Comparison of ENCODE assay signal across 11 cellular contexts in the genomic region with DNA sequence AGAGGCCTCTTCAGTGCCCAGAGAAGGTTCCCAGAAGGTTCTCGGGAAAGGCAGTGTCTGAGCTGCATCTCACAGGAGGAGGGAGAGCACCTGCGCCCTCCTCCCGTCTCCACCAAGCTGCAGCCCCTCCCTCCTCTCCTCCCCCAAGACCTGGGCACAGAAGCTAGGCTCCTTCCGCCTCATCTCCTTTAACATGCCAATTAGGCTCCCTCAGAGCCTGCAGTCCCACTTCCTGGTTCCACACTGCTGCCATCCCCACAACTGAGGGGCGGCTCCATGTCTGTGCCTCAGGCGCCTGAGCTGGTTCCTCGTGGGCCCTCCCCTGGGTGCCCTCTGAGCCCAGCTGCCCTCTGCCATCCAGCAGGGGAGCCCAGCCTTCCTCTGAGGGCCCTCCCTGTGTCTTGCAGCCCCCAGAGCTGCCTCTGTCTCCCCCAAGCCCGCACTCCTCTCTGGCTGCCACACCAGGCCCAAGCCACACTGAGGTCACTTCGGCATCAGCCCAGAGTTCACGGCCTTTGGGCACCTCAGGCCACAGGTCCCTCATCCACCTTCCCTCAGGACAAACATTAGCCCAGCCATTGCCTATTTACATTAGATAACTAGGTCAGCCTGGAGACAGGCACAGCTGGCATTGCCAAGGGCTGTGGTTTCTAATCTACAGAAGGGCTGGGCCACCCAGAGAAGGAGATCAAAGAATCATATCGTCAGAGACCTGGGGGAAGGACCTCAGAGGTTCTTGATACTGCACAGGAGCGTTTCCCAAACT. TPM values are rescaled to one million over a fixed set of nuclear protein-coding genes. Genes with fewer than 3 reads are reported as not detected.
DNase-seq lines count a peak whose midpoint lies in the region; ATAC-seq and TF ChIP-seq lines count a peak whose summit lies in the region.
"Had no signal": no experiment of that assay in that cellular context is flagged by ENCODE, and none has a peak within 500 bp of the region (broad histone marks: within the 10 kb centered on the region; RNA-seq: fewer than 3 reads in every experiment).

No MANE protein-coding gene starts in this region.

- H4K91ac ChIP-seq in mesenchymal stem cell (ENCODE audit: low read length) = peak overlapping the region; percentile 67

- peak overlapping the region; percentile 38 to 80 for H3K4ac ChIP-seq in mesenchymal stem cell (ENCODE audit: low read depth in 1 of 2, low read length in 2 of 2)

- no peak overlapping the region for H3K27ac Mint-ChIP-seq in stimulated activated naive B cell treated with anti-CD40 and anti-IgM and Interleukin-4, amounts not matched to agents 10 μg/mL and 1 μg/mL and 100 μg/mL, for 72 hours
- H3K27ac Mint-ChIP-seq: activated naive CD4-positive, alpha-beta T cell treated with anti-CD3 and anti-CD28 coated beads, Interleukin-2, amount 50 U/mL, for 24 hours had no signal

- no peaks in the 10 kb centered on the region for H3K9me3 Mint-ChIP-seq in stimulated activated naive B cell treated with anti-CD40 and anti-IgM and Interleukin-4, amounts not matched to agents 10 μg/mL and 1 μg/mL and 100 μg/mL, for 72 hours
- H3K9me3 Mint-ChIP-seq: activated naive CD4-positive, alpha-beta T cell treated with anti-CD3 and anti-CD28 coated beads, Interleukin-2, amount 50 U/mL, for 24 hours had no signal

- H3K4me3 Mint-ChIP-seq in stimulated activated naive B cell treated with anti-CD40 and anti-IgM and Interleukin-4, amounts not matched to agents 10 μg/mL and 1 μg/mL and 100 μg/mL, for 72 hours = no peak overlapping the region
- H3K4me3 Mint-ChIP-seq: activated naive CD4-positive, alpha-beta T cell treated with anti-CD3 and anti-CD28 coated beads, Interleukin-2, amount 50 U/mL, for 24 hours had no signal

- peak overlapping the region; percentile 56 for H3K9ac ChIP-seq in mesenchymal stem cell (ENCODE audit: low read length)

- H2BK12ac ChIP-seq in mesenchymal stem cell (ENCODE audit: low read length in 2 of 2) = peak overlapping the region; percentile 6 to 26

- peaks cover 20 to 50% (median 41%) of the 10 kb centered on the region in 9 donors for H3K4me1 ChIP-seq in heart right ventricle
- H3K4me1 ChIP-seq in mesenchymal stem cell (ENCODE audit: control insufficient read depth, insufficient read depth, low read depth, low read length) = peaks cover 31% of the 10 kb centered on the region

- peak overlapping the region; percentile 19 for H4K8ac ChIP-seq in mesenchymal stem cell (ENCODE audit: low read length)

- H3K4me1 Mint-ChIP-seq in stimulated activated naive B cell treated with anti-CD40 and anti-IgM and Interleukin-4, amounts not matched to agents 10 μg/mL and 1 μg/mL and 100 μg/mL, for 72 hours = no peaks in the 10 kb centered on the region
- H3K4me1 Mint-ChIP-seq: activated naive CD4-positive, alpha-beta T cell treated with anti-CD3 and anti-CD28 coated beads, Interleukin-2, amount 50 U/mL, for 24 hours had no signal

- H3K23ac ChIP-seq in mesenchymal stem cell (ENCODE audit: low read length in 2 of 2) = no peak overlapping the region

- intact Hi-C loops in heart right ventricle (cut with DNase I) (no loop called here), left ventricle myocardium superior (cut with micrococcal nuclease) (no loop called here)

- H3K36me3 ChIP-seq in heart right ventricle (no peaks in the 10 kb centered on the region), mesenchymal stem cell (ENCODE audit: control insufficient read depth in 1 of 2, insufficient read depth in 2 of 2, low read depth in 1 of 2, low read length in 2 of 2) (no peaks in the 10 kb centered on the region), brain microvascular endothelial cell (replicated peaks) (no peaks in the 10 kb centered on the region)

- TF ChIP-seq CTCF in heart right ventricle (IDR thresholded peaks at IDR 0.05) (no peak), brain microvascular endothelial cell (IDR thresholded peaks at IDR 0.05; ENCODE audit: low read depth, low read length, missing control alignments) (no peak)

- H3K14ac ChIP-seq in mesenchymal stem cell (ENCODE audit: low read length in 2 of 2) = peak overlapping the region in 1 of 2 experiments; percentile 97

- H2BK120ac ChIP-seq in mesenchymal stem cell (ENCODE audit: low read depth, low read length) = no peak overlapping the region

- peaks cover 0 to 12% of the 10 kb centered on the region in 2 donors for H3K27me3 Mint-ChIP-seq in stimulated activated naive B cell treated with anti-CD40 and anti-IgM and Interleukin-4, amounts not matched to agents 10 μg/mL and 1 μg/mL and 100 μg/mL, for 72 hours
- H3K27me3 Mint-ChIP-seq: activated naive CD4-positive, alpha-beta T cell treated with anti-CD3 and anti-CD28 coated beads, Interleukin-2, amount 50 U/mL, for 24 hours had no signal

- H2AFZ ChIP-seq in mesenchymal stem cell (ENCODE audit: low read depth, low read length) = no peak overlapping the region

- H3K27me3 ChIP-seq in heart right ventricle (no peaks in the 10 kb centered on the region), mesenchymal stem cell (ENCODE audit: control insufficient read depth in 1 of 2, insufficient read depth in 1 of 2, low read length in 2 of 2) (no peaks in the 10 kb centered on the region), brain microvascular endothelial cell (replicated peaks) (no peaks in the 10 kb centered on the region)

- 85 to 88% methylated on average over 12 of the region's 12 CpGs for WGBS in heart right ventricle, 2 donors
- WGBS in mesenchymal stem cell = 88% methylated on average over 12 of the region's 12 CpGs

- peak overlapping the region; percentile 49 to 61 for H3K18ac ChIP-seq in mesenchymal stem cell (ENCODE audit: low read depth in 1 of 2, low read length in 2 of 2)

- no peak overlapping the region for H3K4me2 ChIP-seq in mesenchymal stem cell (ENCODE audit: low read length, poor library complexity, severe bottlenecking)

- ATAC-seq in heart right ventricle (no peak), left ventricle myocardium superior (no peak)
- no peak for ATAC-seq in stimulated activated naive B cell treated with anti-CD40 and anti-IgM and Interleukin-4, amounts not matched to agents 10 μg/mL and 1 μg/mL and 100 μg/mL, for 72 hours (replicated peaks)

- no peaks in the 10 kb centered on the region for H3K36me3 Mint-ChIP-seq in stimulated activated naive B cell treated with anti-CD40 and anti-IgM and Interleukin-4, amounts not matched to agents 10 μg/mL and 1 μg/mL and 100 μg/mL, for 72 hours
- H3K36me3 Mint-ChIP-seq: activated naive CD4-positive, alpha-beta T cell treated with anti-CD3 and anti-CD28 coated beads, Interleukin-2, amount 50 U/mL, for 24 hours had no signal

- H3K79me1 ChIP-seq in mesenchymal stem cell (replicated peaks; ENCODE audit: low read length, poor library complexity, severe bottlenecking) = no peaks in the 10 kb centered on the region

- H2BK5ac ChIP-seq in mesenchymal stem cell (ENCODE audit: low read depth, low read length, poor library complexity, severe bottlenecking) = no peak overlapping the region

- H3K9me3 ChIP-seq in heart right ventricle (peaks cover 0 to 4% (median 0%) of the 10 kb centered on the region in 11 donors), mesenchymal stem cell (ENCODE audit: control insufficient read depth, low read length) (peaks cover 3% of the 10 kb centered on the region)

- no peak overlapping the region for H2AK5ac ChIP-seq in mesenchymal stem cell (ENCODE audit: low read length, severe bottlenecking)

- H2BK15ac ChIP-seq in mesenchymal stem cell (ENCODE audit: low read depth, poor library complexity, severe bottlenecking) = no peak overlapping the region

- no peak overlapping the region for H3K4me3 ChIP-seq in heart right ventricle
- H3K4me3 ChIP-seq in mesenchymal stem cell (ENCODE audit: insufficient read depth in 1 of 2, low read depth in 1 of 2, low read length in 2 of 2) = no peak overlapping the region
- no peak overlapping the region for H3K4me3 ChIP-seq in brain microvascular endothelial cell (ENCODE audit: low read depth, low read length)

- in situ Hi-C loops in brain microvascular endothelial cell (cut with HindIII; ENCODE audit: low pct_ligation_motif_present, low sequenced_read_pairs) = no loop called here

- H3K27ac ChIP-seq in heart right ventricle = peak overlapping the region in 9 of 10 donors; percentile 38 to 85 (median 80)
- no peak overlapping the region for H3K27ac ChIP-seq in mesenchymal stem cell (ENCODE audit: low read length, poor library complexity, severe bottlenecking)
- no peak overlapping the region for H3K27ac ChIP-seq in brain microvascular endothelial cell

- no peak for DNase-seq in heart right ventricle
- DNase-seq in left ventricle myocardium superior = no peak
- DNase-seq in amniotic epithelial cell (ENCODE audit: low read depth) = peak; percentile 56
- DNase-seq in mesenchymal stem cell = no peak
- DNase-seq in NCI-H146 treated with DMSO at 0.1 percent for 48 hours (lab: John Stamatoyannopoulos, UW; ENCODE audit: unreplicated experiment) = no peak
- DNase-seq in stimulated activated naive B cell treated with anti-CD40 and anti-IgM and Interleukin-4, amounts not matched to agents 10 μg/mL and 1 μg/mL and 100 μg/mL, for 72 hours = no peak
- DNase-seq in brain microvascular endothelial cell = no peak
- DNase-seq in hippocampal formation (lab: John Stamatoyannopoulos, UW) = no peak
- DNase-seq: activated CD4-positive, alpha-beta T cell treated with anti-CD3 and anti-CD28 coated beads for 1 hour; GOT3 had no signal

RNA-seq across cellular contexts. Expression of a gene that starts 28.9 kb away (rescaled TPM):
- total RNA-seq in heart right ventricle (1 to 10 TPM in 4 of 10 donors, under 1 TPM in 6; 0.19 to 6.8 (median 0.69) TPM), left ventricle myocardium superior (2.8 TPM)
- polyA plus RNA-seq in heart right ventricle = 1 to 10 TPM; 1.2 to 3.3 TPM
- polyA plus RNA-seq in mesenchymal stem cell (2013, experiment 1 of 2) = 0.52 TPM
- polyA plus RNA-seq in mesenchymal stem cell (2013, experiment 2 of 2) = 0.53 TPM

RNA-seq across cellular contexts. Expression of a gene that starts 42.6 kb away (rescaled TPM):
- total RNA-seq in heart right ventricle (10 to 100 TPM; 17.1 to 36.2 (median 23.0) TPM), left ventricle myocardium superior (19.9 TPM)
- 10 to 100 TPM; 13.2 to 17.2 TPM for polyA plus RNA-seq in heart right ventricle
- 62.3 TPM for polyA plus RNA-seq in mesenchymal stem cell (2013, experiment 1 of 2)
- 60.2 TPM for polyA plus RNA-seq in mesenchymal stem cell (2013, experiment 2 of 2)

Comparison
In these comparisons a context has a peak if more than half of its experiments do, and no peak if none do; other contexts are left out.
1. H3K27ac ChIP-seq: peak in heart right ventricle (9 of 10); none in mesenchymal stem cell (single experiment) and brain microvascular endothelial cell (single experiment).